ENCODE assay signal across 11 cellular contexts in the genomic region with DNA sequence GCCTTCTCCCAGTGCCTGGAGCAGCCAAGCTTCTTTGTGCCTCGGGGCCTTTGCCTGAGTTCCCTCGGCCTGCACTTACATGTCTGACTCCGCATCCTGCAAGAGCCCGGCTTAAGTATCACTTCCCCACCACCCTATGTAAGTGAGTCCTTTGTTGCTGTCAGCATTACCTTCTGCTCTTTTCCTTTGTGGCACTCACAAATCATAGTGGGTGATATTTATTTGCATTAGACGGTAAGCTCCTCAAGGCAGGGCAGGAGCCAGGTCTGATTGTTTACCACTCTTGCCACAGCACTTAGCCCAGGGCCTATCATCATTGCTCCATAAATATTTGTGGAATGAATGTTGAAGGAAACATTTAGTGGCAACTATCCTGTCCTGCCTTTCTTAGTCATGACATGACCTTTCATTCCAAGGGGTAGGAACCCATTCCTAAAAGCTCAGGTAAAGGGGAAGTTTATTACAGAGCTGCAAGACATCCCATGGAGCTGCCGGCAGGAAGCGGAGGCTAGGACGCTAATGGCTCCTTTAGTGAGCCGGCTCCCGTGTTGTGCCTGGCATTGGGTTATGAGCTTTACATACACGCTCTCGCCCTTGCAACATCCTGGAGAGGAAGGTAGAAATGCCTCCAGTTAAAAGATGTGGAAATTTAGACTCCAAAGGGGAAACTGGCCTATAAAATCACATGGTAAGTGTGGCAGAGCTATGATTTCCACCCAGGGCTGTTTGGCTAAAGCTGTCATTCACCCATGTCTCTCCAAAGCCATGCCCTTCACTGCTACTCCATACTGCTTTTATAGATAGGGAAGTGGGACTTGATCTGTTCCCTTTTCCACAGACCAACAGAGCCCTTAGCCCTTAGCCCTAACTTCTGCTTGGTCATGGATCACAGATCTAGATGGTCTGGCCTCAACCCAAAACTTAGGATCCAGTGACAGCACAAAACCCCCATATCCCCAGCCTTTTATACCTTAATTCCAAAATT. TPM values are rescaled to one million over a fixed set of nuclear protein-coding genes. Genes with fewer than 3 reads are reported as not detected.
A peak's percentile ranks its signal among the peaks of the same experiment; 100 is the strongest.
DNase-seq lines count a peak whose midpoint lies in the region; ATAC-seq, FAIRE-seq and TF ChIP-seq lines count a peak whose summit lies in the region.
"Had no signal": no experiment of that assay in that cellular context is flagged by ENCODE, and none has a peak within 500 bp of the region (broad histone marks: within the 10 kb centered on the region; RNA-seq: fewer than 3 reads in every experiment).

No MANE protein-coding gene starts in this region.

- peak overlapping the region in 1 of 4 donors; percentile 89 for H3K27ac ChIP-seq in Peyer's patch
- H3K27ac ChIP-seq in testis: no peak overlapping the region

- no peaks in the 10 kb centered on the region for H3K27me3 Mint-ChIP-seq in mesothelial cell of epicardium (ENCODE audit: low read depth)
- no peaks in the 10 kb centered on the region for H3K27me3 Mint-ChIP-seq in activated naive CD4-positive, alpha-beta T cell treated with anti-CD3 and anti-CD28 coated beads, Interleukin-2, amount 10 ng/mL, durations not matched to agents 7 days and 5 days
- H3K27me3 Mint-ChIP-seq: activated T-cell treated with anti-CD3 and anti-CD28 coated beads, Interleukin-2, amount 50 U/mL, for 24 hours had no signal

- intact Hi-C loops in testis (cut with DNase I; ENCODE audit: low total_unique reads): no loop called here

- H3K27me3 ChIP-seq in Peyer's patch (no peaks in the 10 kb centered on the region), testis (no peaks in the 10 kb centered on the region)

- no peak for TF ChIP-seq POLR2A in Peyer's patch (IDR thresholded peaks at IDR 0.05)
- no peak for TF ChIP-seq POLR2A in testis (IDR thresholded peaks at IDR 0.05)

- peaks cover 0 to 16% (median 7%) of the 10 kb centered on the region in 4 donors for H3K4me1 ChIP-seq in Peyer's patch
- H3K4me1 ChIP-seq in testis: peaks cover 12% of the 10 kb centered on the region

- DNase-seq in GM18507 (ENCODE audit: extremely low spot score, insufficient read length, low read depth): no peak
- peak in 2 of 3 donors; percentile 74 to 79 for DNase-seq in Peyer's patch
- DNase-seq in mesothelial cell of epicardium (ENCODE audit: low spot score in 2 of 2, unreplicated experiment in 2 of 2): no peak
- no peak for DNase-seq in NCI-H1930 (lab: John Stamatoyannopoulos, UW)
- DNase-seq in activated naive CD4-positive, alpha-beta T cell treated with anti-CD3 and anti-CD28 coated beads, Interleukin-2, amount 10 ng/mL, durations not matched to agents 7 days and 5 days: no peak
- no peak for DNase-seq in testis
- no peak for DNase-seq in HT-29 (ENCODE audit: low spot score)
- DNase-seq: activated T-cell treated with anti-CD3 and anti-CD28 coated beads, Interleukin-2, amount 50 U/mL, for 24 hours had no signal

- FAIRE-seq in GM18507 (lab: Jason Lieb, UNC): peak; percentile 91

- H3K27ac Mint-ChIP-seq in mesothelial cell of epicardium: peak overlapping the region; percentile 22
- H3K27ac Mint-ChIP-seq in activated naive CD4-positive, alpha-beta T cell treated with anti-CD3 and anti-CD28 coated beads, Interleukin-2, amount 10 ng/mL, durations not matched to agents 7 days and 5 days: no peak overlapping the region

- peak; percentile 25 for ATAC-seq in HG02610 (IDR thresholded peaks at IDR 0.05; ENCODE audit: unreplicated experiment)

- no peak overlapping the region for H3K4me3 Mint-ChIP-seq in mesothelial cell of epicardium
- H3K4me3 Mint-ChIP-seq in activated naive CD4-positive, alpha-beta T cell treated with anti-CD3 and anti-CD28 coated beads, Interleukin-2, amount 10 ng/mL, durations not matched to agents 7 days and 5 days: no peak overlapping the region
- H3K4me3 Mint-ChIP-seq: activated T-cell treated with anti-CD3 and anti-CD28 coated beads, Interleukin-2, amount 50 U/mL, for 24 hours had no signal

- peaks cover 5% of the 10 kb centered on the region for H3K36me3 Mint-ChIP-seq in mesothelial cell of epicardium
- H3K36me3 Mint-ChIP-seq in activated naive CD4-positive, alpha-beta T cell treated with anti-CD3 and anti-CD28 coated beads, Interleukin-2, amount 10 ng/mL, durations not matched to agents 7 days and 5 days: peaks cover 12% of the 10 kb centered on the region

- H3K36me3 ChIP-seq in Peyer's patch (no peaks in the 10 kb centered on the region), testis (ENCODE audit: low read depth, missing control alignments) (no peaks in the 10 kb centered on the region)

- CTCF ChIA-PET in activated naive CD4-positive, alpha-beta T cell treated with anti-CD3 and anti-CD28 coated beads, Interleukin-2, amount 10 ng/mL, durations not matched to agents 7 days and 5 days (lab: Charles Lee): interaction anchor here (1.4 kb wide), 1 partner anchor 12 kb away, joined by 3 read pairs; no protein-coding TSS in a partner anchor

- H3K4me3 ChIP-seq in Peyer's patch: no peak overlapping the region
- no peak overlapping the region for H3K4me3 ChIP-seq in testis

- WGBS in testis, 2 donors: 90 to 93% methylated on average over 12 of the region's 12 CpGs

- H3K9me3 Mint-ChIP-seq in mesothelial cell of epicardium: no peaks in the 10 kb centered on the region
- no peaks in the 10 kb centered on the region for H3K9me3 Mint-ChIP-seq in activated naive CD4-positive, alpha-beta T cell treated with anti-CD3 and anti-CD28 coated beads, Interleukin-2, amount 10 ng/mL, durations not matched to agents 7 days and 5 days
- H3K9me3 Mint-ChIP-seq: activated T-cell treated with anti-CD3 and anti-CD28 coated beads, Interleukin-2, amount 50 U/mL, for 24 hours had no signal

- peaks cover 27% of the 10 kb centered on the region for H3K4me1 Mint-ChIP-seq in mesothelial cell of epicardium
- peaks cover 22% of the 10 kb centered on the region for H3K4me1 Mint-ChIP-seq in activated naive CD4-positive, alpha-beta T cell treated with anti-CD3 and anti-CD28 coated beads, Interleukin-2, amount 10 ng/mL, durations not matched to agents 7 days and 5 days

- no peak for TF ChIP-seq CTCF in Peyer's patch (IDR thresholded peaks at IDR 0.05)
- no peak for TF ChIP-seq CTCF in mesothelial cell of epicardium (IDR thresholded peaks at IDR 0.05; ENCODE audit: unreplicated experiment)
- no peak for TF ChIP-seq CTCF in testis (IDR thresholded peaks at IDR 0.05)

- no peaks in the 10 kb centered on the region for H3K9me3 ChIP-seq in Peyer's patch
- no peaks in the 10 kb centered on the region for H3K9me3 ChIP-seq in testis

RNA-seq across cellular contexts. Expression of a gene that starts 5.0 kb away (rescaled TPM):
- 10 to 100 TPM; 15.1 to 27.2 (median 16.8) TPM for total RNA-seq in Peyer's patch
- total RNA-seq in mesothelial cell of epicardium: 41.8 to 42.9 TPM (median 42.7 TPM) in 3 replicates
- total RNA-seq in testis: 10 to 100 TPM; 38.0 to 54.4 TPM
- polyA plus RNA-seq in testis (ENCODE audit: insufficient read depth, low read depth, low replicate concordance): 29.8 TPM
- total RNA-seq in HT-29 (2014; rRNA removed; shearing (Covaris generic)): 13.0 and 14.7 TPM in 2 replicates

RNA-seq across cellular contexts. Expression of a gene that starts 34.1 kb away (rescaled TPM):
- total RNA-seq in Peyer's patch: 10 to 100 TPM; 15.8 to 86.6 (median 33.3) TPM
- total RNA-seq in mesothelial cell of epicardium: 4.7 to 5.5 TPM (median 4.8 TPM) in 3 replicates
- total RNA-seq in testis: 10 to 100 TPM; 37.6 to 65.3 TPM
- polyA plus RNA-seq in testis (ENCODE audit: insufficient read depth, low read depth, low replicate concordance): 40.8 TPM
- total RNA-seq in HT-29 (2014; rRNA removed; shearing (Covaris generic)): 0.33 and 0.50 TPM in 2 replicates

RNA-seq across cellular contexts. Expression of a gene that starts 45.5 kb away (rescaled TPM):
- not detected for total RNA-seq in Peyer's patch
- total RNA-seq in mesothelial cell of epicardium: not detected in 3 replicates
- total RNA-seq in testis: 1 to 10 TPM; 4.2 to 8.3 TPM
- 21.9 TPM for polyA plus RNA-seq in testis (ENCODE audit: insufficient read depth, low read depth, low replicate concordance)
- not detected in 2 replicates for total RNA-seq in HT-29 (2014; rRNA removed; shearing (Covaris generic))
- total RNA-seq: lower leg skin, urinary bladder had no signal
- polyA plus RNA-seq: urinary bladder had no signal

Comparison
In these comparisons a context has a peak if more than half of its experiments do, and no peak if none do; other contexts are left out.
1. DNase-seq: peak in Peyer's patch (2 of 3); none in GM18507 (single experiment), mesothelial cell of epicardium (0 of 2), NCI-H1930 (0 of 2), activated naive CD4-positive, alpha-beta T cell treated with anti-CD3 and anti-CD28 coated beads, Interleukin-2, amount 10 ng/mL, durations not matched to agents 7 days and 5 days (single experiment), testis (single experiment) and HT-29 (single experiment).